ENCODE assay signal across 15 cellular contexts in the genomic region with DNA sequence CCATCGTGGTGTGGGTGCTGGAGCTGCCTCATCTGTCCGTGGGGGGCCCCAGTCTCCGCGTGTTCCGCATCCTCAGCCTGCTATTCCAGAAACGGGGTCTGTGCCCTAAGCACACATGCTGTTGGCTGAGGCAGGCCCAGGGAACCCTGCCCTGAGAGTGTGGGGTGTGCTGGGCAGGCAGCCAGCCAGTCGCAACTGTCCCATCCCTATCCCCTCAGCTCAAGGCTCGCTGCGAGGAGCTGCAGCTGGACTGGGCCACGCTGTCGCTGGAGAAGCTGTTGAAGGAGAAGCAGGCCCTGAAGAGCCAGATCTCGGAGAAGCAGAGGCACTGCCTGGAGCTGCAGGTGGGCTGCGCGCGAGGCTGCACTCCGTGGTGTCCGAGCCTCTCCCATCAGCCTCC. TPM values are rescaled to one million over a fixed set of nuclear protein-coding genes. Genes with fewer than 3 reads are reported as not detected.
"Had no signal": no experiment of that assay in that cellular context is flagged by ENCODE, and none has a peak within 500 bp of the region (broad histone marks: within the 10 kb centered on the region; RNA-seq: fewer than 3 reads in every experiment).

No MANE protein-coding gene starts in this region.

- H3K4me3 ChIP-seq: body of pancreas, heart right ventricle, left ventricle myocardium inferior, neural progenitor cell, right atrium auricular region, spleen had no signal

- H3K27me3 Mint-ChIP-seq: activated naive CD4-positive, alpha-beta T cell treated with anti-CD3 and anti-CD28 coated beads, Interleukin-2, amount 50 U/mL, for 24 hours; stimulated activated naive B cell treated with anti-CD40 and anti-IgM and Interleukin-4, amounts not matched to agents 10 μg/mL and 1 μg/mL and 100 μg/mL, for 72 hours had no signal

- H3K4me1 ChIP-seq: body of pancreas, neural progenitor cell had no signal

- ATAC-seq: body of pancreas; SK-N-SH treated with all-trans-retinoic acid at 6 μM for 48 hours; stimulated activated naive B cell treated with anti-CD40 and anti-IgM and Interleukin-4, amounts not matched to agents 10 μg/mL and 1 μg/mL and 100 μg/mL, for 72 hours had no signal

- H3K9me3 Mint-ChIP-seq: activated naive CD4-positive, alpha-beta T cell treated with anti-CD3 and anti-CD28 coated beads, Interleukin-2, amount 50 U/mL, for 24 hours; neural progenitor cell; stimulated activated naive B cell treated with anti-CD40 and anti-IgM and Interleukin-4, amounts not matched to agents 10 μg/mL and 1 μg/mL and 100 μg/mL, for 72 hours; T-helper 1 cell treated with Interleukin-12 subunit alpha and Interleukin-12 subunit beta and Interleukin-4 antibody, amounts not matched to agents 30 μg/mL and 1 μg/mL, for 36 hours had no signal

- H3K27ac ChIP-seq: body of pancreas, heart right ventricle, left ventricle myocardium inferior, neural progenitor cell, right atrium auricular region had no signal

- H3K4me1 Mint-ChIP-seq: neural progenitor cell had no signal

- DNase-seq: activated effector memory CD4-positive, alpha-beta T cell treated with Interleukin-2 at 50 U/mL for 16 hours; activated T-cell treated with anti-CD3 and anti-CD28 coated beads, Interleukin-2, amount 50 U/mL, for 1 hour; body of pancreas; heart right ventricle; islet precursor cell; left ventricle myocardium inferior; mesendoderm; spleen; stimulated activated CD4-positive, alpha-beta T cell treated with anti-CD3 and anti-CD28 coated beads, Interleukin-1b, Interleukin-23, amount 100 ng/mL, for 48 hours; stimulated activated naive B cell treated with anti-CD40 and anti-IgM and Interleukin-4, amounts not matched to agents 10 μg/mL and 1 μg/mL and 100 μg/mL, for 72 hours had no signal

- H3K27me3 ChIP-seq: body of pancreas, heart right ventricle, neural progenitor cell, right atrium auricular region, spleen had no signal

- H3K27ac Mint-ChIP-seq: activated naive CD4-positive, alpha-beta T cell treated with anti-CD3 and anti-CD28 coated beads, Interleukin-2, amount 50 U/mL, for 24 hours; neural progenitor cell; T-helper 1 cell treated with Interleukin-12 subunit alpha and Interleukin-12 subunit beta and Interleukin-4 antibody, amounts not matched to agents 30 μg/mL and 1 μg/mL, for 36 hours had no signal

- H3K9ac ChIP-seq: neural progenitor cell had no signal

- H3K4me3 Mint-ChIP-seq: stimulated activated naive B cell treated with anti-CD40 and anti-IgM and Interleukin-4, amounts not matched to agents 10 μg/mL and 1 μg/mL and 100 μg/mL, for 72 hours; T-helper 1 cell treated with Interleukin-12 subunit alpha and Interleukin-12 subunit beta and Interleukin-4 antibody, amounts not matched to agents 30 μg/mL and 1 μg/mL, for 36 hours had no signal

- H3K36me3 ChIP-seq: neural progenitor cell had no signal

- H3K9me3 ChIP-seq: body of pancreas, heart right ventricle, left ventricle myocardium inferior, right atrium auricular region, spleen had no signal

RNA-seq across cellular contexts. Expression of a gene that starts 42.0 kb away (rescaled TPM):
- total RNA-seq: body of pancreas had no signal
